In genomic region chr6:15901141-15902115, GRCh38 we compare ENCODE assay signal across 1 cellular context.
TF ChIP-seq lines count a peak whose summit lies in the region.

No MANE protein-coding gene starts in this region.

TF ChIP-seq in GM12878, 131 proteins besides CTCF, POLR2A, EP300 and RAD21 (continued from another document and continues in another):
- TF ChIP-seq, protein P1, sequence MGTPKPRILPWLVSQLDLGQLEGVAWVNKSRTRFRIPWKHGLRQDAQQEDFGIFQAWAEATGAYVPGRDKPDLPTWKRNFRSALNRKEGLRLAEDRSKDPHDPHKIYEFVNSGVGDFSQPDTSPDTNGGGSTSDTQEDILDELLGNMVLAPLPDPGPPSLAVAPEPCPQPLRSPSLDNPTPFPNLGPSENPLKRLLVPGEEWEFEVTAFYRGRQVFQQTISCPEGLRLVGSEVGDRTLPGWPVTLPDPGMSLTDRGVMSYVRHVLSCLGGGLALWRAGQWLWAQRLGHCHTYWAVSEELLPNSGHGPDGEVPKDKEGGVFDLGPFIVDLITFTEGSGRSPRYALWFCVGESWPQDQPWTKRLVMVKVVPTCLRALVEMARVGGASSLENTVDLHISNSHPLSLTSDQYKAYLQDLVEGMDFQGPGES (IDR thresholded peaks at IDR 0.05): no peak
- TF ChIP-seq, protein P2, sequence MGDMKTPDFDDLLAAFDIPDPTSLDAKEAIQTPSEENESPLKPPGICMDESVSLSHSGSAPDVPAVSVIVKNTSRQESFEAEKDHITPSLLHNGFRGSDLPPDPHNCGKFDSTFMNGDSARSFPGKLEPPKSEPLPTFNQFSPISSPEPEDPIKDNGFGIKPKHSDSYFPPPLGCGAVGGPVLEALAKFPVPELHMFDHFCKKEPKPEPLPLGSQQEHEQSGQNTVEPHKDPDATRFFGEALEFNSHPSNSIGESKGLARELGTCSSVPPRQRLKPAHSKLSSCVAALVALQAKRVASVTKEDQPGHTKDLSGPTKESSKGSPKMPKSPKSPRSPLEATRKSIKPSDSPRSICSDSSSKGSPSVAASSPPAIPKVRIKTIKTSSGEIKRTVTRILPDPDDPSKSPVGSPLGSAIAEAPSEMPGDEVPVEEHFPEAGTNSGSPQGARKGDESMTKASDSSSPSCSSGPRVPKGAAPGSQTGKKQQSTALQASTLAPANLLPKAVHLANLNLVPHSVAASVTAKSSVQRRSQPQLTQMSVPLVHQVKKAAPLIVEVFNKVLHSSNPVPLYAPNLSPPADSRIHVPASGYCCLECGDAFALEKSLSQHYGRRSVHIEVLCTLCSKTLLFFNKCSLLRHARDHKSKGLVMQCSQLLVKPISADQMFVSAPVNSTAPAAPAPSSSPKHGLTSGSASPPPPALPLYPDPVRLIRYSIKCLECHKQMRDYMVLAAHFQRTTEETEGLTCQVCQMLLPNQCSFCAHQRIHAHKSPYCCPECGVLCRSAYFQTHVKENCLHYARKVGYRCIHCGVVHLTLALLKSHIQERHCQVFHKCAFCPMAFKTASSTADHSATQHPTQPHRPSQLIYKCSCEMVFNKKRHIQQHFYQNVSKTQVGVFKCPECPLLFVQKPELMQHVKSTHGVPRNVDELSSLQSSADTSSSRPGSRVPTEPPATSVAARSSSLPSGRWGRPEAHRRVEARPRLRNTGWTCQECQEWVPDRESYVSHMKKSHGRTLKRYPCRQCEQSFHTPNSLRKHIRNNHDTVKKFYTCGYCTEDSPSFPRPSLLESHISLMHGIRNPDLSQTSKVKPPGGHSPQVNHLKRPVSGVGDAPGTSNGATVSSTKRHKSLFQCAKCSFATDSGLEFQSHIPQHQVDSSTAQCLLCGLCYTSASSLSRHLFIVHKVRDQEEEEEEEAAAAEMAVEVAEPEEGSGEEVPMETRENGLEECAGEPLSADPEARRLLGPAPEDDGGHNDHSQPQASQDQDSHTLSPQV (IDR thresholded peaks at IDR 0.05): peak; percentile 73
- TF ChIP-seq LARP7 (IDR thresholded peaks at IDR 0.05): 0 out of 2 replicates have a peak, but pooled peaks have one; percentile 27
- TF ChIP-seq CHD4 (IDR thresholded peaks at IDR 0.05): no peak
- peak; percentile 99 for TF ChIP-seq RAD51 (IDR thresholded peaks at IDR 0.05)
- TF ChIP-seq KLF5 (IDR thresholded peaks at IDR 0.05; ENCODE audit: partially characterized antibody): no peak
- peak; percentile 80 for TF ChIP-seq CBX5 (IDR thresholded peaks at IDR 0.05; ENCODE audit: low read depth)
- TF ChIP-seq TARDBP (IDR thresholded peaks at IDR 0.05; ENCODE audit: borderline replicate concordance): 0 out of 2 replicates have a peak, but pooled peaks have one; percentile 12
- no peak; the same call in 1 of the 2 replicates for TF ChIP-seq RB1 (IDR thresholded peaks at IDR 0.05; ENCODE audit: borderline replicate concordance)
- TF ChIP-seq RUNX3 (IDR thresholded peaks at IDR 0.05; ENCODE audit: low read length): peak; percentile 99
- no peak for TF ChIP-seq NFYA (IDR thresholded peaks at IDR 0.05; ENCODE audit: borderline replicate concordance, low read depth, low read length)
- peak; percentile 44 for TF ChIP-seq POLR2AphosphoS5 (IDR thresholded peaks at IDR 0.05; ENCODE audit: low read length)
- TF ChIP-seq EZH2 (IDR thresholded peaks at IDR 0.05; ENCODE audit: borderline replicate concordance, control insufficient read depth, low read depth, low read length): no peak
- peak; percentile 95 for TF ChIP-seq ZBED1 (IDR thresholded peaks at IDR 0.05; ENCODE audit: borderline replicate concordance)
- TF ChIP-seq BMI1 (IDR thresholded peaks at IDR 0.05; ENCODE audit: borderline replicate concordance): peak; percentile 78
- TF ChIP-seq, protein P3, sequence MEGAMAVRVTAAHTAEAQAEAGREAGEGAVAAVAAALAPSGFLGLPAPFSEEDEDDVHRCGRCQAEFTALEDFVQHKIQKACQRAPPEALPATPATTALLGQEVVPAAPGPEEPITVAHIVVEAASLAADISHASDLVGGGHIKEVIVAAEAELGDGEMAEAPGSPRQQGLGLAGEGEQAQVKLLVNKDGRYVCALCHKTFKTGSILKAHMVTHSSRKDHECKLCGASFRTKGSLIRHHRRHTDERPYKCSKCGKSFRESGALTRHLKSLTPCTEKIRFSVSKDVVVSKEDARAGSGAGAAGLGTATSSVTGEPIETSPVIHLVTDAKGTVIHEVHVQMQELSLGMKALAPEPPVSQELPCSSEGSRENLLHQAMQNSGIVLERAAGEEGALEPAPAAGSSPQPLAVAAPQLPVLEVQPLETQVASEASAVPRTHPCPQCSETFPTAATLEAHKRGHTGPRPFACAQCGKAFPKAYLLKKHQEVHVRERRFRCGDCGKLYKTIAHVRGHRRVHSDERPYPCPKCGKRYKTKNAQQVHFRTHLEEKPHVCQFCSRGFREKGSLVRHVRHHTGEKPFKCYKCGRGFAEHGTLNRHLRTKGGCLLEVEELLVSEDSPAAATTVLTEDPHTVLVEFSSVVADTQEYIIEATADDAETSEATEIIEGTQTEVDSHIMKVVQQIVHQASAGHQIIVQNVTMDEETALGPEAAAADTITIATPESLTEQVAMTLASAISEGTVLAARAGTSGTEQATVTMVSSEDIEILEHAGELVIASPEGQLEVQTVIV (IDR thresholded peaks at IDR 0.05; ENCODE audit: borderline replicate concordance, partially characterized antibody): no peak
- peak; percentile 89 for TF ChIP-seq CHD2 (IDR thresholded peaks at IDR 0.05; ENCODE audit: borderline replicate concordance, low read depth, low read length)
- TF ChIP-seq HDAC6 (IDR thresholded peaks at IDR 0.05; ENCODE audit: unreplicated experiment): no peak
- no peak for TF ChIP-seq ATF3 (IDR thresholded peaks at IDR 0.05; ENCODE audit: borderline replicate concordance, extremely low read depth, low read depth, low read length)
- TF ChIP-seq, protein P4, sequence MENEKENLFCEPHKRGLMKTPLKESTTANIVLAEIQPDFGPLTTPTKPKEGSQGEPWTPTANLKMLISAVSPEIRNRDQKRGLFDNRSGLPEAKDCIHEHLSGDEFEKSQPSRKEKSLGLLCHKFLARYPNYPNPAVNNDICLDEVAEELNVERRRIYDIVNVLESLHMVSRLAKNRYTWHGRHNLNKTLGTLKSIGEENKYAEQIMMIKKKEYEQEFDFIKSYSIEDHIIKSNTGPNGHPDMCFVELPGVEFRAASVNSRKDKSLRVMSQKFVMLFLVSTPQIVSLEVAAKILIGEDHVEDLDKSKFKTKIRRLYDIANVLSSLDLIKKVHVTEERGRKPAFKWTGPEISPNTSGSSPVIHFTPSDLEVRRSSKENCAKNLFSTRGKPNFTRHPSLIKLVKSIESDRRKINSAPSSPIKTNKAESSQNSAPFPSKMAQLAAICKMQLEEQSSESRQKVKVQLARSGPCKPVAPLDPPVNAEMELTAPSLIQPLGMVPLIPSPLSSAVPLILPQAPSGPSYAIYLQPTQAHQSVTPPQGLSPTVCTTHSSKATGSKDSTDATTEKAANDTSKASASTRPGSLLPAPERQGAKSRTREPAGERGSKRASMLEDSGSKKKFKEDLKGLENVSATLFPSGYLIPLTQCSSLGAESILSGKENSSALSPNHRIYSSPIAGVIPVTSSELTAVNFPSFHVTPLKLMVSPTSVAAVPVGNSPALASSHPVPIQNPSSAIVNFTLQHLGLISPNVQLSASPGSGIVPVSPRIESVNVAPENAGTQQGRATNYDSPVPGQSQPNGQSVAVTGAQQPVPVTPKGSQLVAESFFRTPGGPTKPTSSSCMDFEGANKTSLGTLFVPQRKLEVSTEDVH (IDR thresholded peaks at IDR 0.05; ENCODE audit: low read depth, partially characterized antibody): peak; percentile 29
- TF ChIP-seq, protein P5, sequence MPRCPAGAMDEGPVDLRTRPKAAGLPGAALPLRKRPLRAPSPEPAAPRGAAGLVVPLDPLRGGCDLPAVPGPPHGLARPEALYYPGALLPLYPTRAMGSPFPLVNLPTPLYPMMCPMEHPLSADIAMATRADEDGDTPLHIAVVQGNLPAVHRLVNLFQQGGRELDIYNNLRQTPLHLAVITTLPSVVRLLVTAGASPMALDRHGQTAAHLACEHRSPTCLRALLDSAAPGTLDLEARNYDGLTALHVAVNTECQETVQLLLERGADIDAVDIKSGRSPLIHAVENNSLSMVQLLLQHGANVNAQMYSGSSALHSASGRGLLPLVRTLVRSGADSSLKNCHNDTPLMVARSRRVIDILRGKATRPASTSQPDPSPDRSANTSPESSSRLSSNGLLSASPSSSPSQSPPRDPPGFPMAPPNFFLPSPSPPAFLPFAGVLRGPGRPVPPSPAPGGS (IDR thresholded peaks at IDR 0.05; ENCODE audit: borderline replicate concordance, insufficient read depth, low read depth, low read length, poor library complexity, severe bottlenecking): peak; percentile 92
- TF ChIP-seq, protein P6, sequence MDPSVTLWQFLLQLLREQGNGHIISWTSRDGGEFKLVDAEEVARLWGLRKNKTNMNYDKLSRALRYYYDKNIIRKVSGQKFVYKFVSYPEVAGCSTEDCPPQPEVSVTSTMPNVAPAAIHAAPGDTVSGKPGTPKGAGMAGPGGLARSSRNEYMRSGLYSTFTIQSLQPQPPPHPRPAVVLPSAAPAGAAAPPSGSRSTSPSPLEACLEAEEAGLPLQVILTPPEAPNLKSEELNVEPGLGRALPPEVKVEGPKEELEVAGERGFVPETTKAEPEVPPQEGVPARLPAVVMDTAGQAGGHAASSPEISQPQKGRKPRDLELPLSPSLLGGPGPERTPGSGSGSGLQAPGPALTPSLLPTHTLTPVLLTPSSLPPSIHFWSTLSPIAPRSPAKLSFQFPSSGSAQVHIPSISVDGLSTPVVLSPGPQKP (IDR thresholded peaks at IDR 0.05; ENCODE audit: low read depth, low read length): no peak
- peak; percentile 96 for TF ChIP-seq SPI1 (IDR thresholded peaks at IDR 0.05; ENCODE audit: borderline replicate concordance, insufficient read depth, low read depth, low read length)
- TF ChIP-seq, protein P7, sequence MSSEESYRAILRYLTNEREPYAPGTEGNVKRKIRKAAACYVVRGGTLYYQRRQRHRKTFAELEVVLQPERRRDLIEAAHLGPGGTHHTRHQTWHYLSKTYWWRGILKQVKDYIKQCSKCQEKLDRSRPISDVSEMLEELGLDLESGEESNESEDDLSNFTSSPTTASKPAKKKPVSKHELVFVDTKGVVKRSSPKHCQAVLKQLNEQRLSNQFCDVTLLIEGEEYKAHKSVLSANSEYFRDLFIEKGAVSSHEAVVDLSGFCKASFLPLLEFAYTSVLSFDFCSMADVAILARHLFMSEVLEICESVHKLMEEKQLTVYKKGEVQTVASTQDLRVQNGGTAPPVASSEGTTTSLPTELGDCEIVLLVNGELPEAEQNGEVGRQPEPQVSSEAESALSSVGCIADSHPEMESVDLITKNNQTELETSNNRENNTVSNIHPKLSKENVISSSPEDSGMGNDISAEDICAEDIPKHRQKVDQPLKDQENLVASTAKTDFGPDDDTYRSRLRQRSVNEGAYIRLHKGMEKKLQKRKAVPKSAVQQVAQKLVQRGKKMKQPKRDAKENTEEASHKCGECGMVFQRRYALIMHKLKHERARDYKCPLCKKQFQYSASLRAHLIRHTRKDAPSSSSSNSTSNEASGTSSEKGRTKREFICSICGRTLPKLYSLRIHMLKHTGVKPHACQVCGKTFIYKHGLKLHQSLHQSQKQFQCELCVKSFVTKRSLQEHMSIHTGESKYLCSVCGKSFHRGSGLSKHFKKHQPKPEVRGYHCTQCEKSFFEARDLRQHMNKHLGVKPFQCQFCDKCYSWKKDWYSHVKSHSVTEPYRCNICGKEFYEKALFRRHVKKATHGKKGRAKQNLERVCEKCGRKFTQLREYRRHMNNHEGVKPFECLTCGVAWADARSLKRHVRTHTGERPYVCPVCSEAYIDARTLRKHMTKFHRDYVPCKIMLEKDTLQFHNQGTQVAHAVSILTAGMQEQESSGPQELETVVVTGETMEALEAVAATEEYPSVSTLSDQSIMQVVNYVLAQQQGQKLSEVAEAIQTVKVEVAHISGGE (CRISPR knock-in tag; IDR thresholded peaks at IDR 0.05): no peak
- TF ChIP-seq SP1 (IDR thresholded peaks at IDR 0.05; ENCODE audit: low read depth, low read length): peak; percentile 84
- TF ChIP-seq SKIL (IDR thresholded peaks at IDR 0.05; ENCODE audit: low read depth, poor library complexity, severe bottlenecking): peak; percentile 99
- TF ChIP-seq PAX8 (IDR thresholded peaks at IDR 0.05): no peak
- TF ChIP-seq SIN3A (IDR thresholded peaks at IDR 0.05; ENCODE audit: low read depth, low read length): no peak
- TF ChIP-seq RCOR1 (conservative IDR thresholded peaks at IDR 0.05; ENCODE audit: low read depth, low read length): 0 out of 2 replicates have a peak, but pooled peaks have one; percentile 63
- TF ChIP-seq WRNIP1 (IDR thresholded peaks at IDR 0.05; ENCODE audit: borderline replicate concordance, low read depth, low read length): no peak
- TF ChIP-seq NR2F1 (conservative IDR thresholded peaks at IDR 0.05): peak; percentile 98
- 0 out of 2 replicates have a peak, but pooled peaks have one; percentile 8 for TF ChIP-seq SMAD5 (IDR thresholded peaks at IDR 0.05; ENCODE audit: low read depth)
- no peak for TF ChIP-seq ZNF217 (IDR thresholded peaks at IDR 0.05)
- TF ChIP-seq NBN (IDR thresholded peaks at IDR 0.05): peak; percentile 98
- TF ChIP-seq MEF2A (IDR thresholded peaks at IDR 0.05; ENCODE audit: insufficient read depth, low read depth, low read length): peak; percentile 96
- TF ChIP-seq BHLHE40 (IDR thresholded peaks at IDR 0.05; ENCODE audit: borderline replicate concordance in 1 of 2, low read depth in 2 of 2, low read length in 1 of 2): peak; percentile 99
- peak; percentile 97 for TF ChIP-seq STAT3 (IDR thresholded peaks at IDR 0.05; ENCODE audit: low read depth, low read length)
- TF ChIP-seq, protein P8, sequence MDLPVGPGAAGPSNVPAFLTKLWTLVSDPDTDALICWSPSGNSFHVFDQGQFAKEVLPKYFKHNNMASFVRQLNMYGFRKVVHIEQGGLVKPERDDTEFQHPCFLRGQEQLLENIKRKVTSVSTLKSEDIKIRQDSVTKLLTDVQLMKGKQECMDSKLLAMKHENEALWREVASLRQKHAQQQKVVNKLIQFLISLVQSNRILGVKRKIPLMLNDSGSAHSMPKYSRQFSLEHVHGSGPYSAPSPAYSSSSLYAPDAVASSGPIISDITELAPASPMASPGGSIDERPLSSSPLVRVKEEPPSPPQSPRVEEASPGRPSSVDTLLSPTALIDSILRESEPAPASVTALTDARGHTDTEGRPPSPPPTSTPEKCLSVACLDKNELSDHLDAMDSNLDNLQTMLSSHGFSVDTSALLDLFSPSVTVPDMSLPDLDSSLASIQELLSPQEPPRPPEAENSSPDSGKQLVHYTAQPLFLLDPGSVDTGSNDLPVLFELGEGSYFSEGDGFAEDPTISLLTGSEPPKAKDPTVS (IDR thresholded peaks at IDR 0.05; ENCODE audit: low read depth, low read length): no peak
- 0 out of 2 replicates have a peak, but pooled peaks have one; percentile 3 for TF ChIP-seq NR2C1 (IDR thresholded peaks at IDR 0.05)
- TF ChIP-seq HDAC2 (IDR thresholded peaks at IDR 0.05): no peak
- peak; percentile 81 for TF ChIP-seq SMAD1 (IDR thresholded peaks at IDR 0.05; ENCODE audit: low read depth, partially characterized antibody)
